Comparison of ENCODE assay signal across 15 cellular contexts in the genomic region with DNA sequence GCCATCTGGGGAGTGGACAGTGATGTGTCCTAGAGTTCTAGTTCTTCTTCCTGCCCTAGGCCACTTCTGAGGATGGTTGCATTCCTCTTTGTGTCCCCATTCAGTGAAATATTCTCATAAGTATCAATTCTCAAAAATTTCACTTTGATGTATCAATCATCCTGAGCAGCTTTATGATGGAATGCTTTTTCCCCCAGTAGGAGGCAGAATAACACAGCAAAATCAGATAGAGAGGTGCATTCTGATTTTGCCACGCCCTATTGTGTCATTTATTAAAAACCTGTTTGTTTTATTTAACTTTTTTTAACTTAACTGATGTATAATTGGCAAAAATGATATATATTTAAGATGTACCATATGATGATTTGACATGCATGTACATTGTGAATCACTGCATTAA.
DNase-seq lines count a peak whose midpoint lies in the region; ATAC-seq, FAIRE-seq and TF ChIP-seq lines count a peak whose summit lies in the region.
"Had no signal": no experiment of that assay in that cellular context is flagged by ENCODE, and none has a peak within 500 bp of the region (broad histone marks: within the 10 kb centered on the region; RNA-seq: fewer than 3 reads in every experiment).

No MANE protein-coding gene starts in this region.

- H4K5ac ChIP-seq in H1 (ENCODE audit: insufficient read length, low read depth, low read length) = no peak overlapping the region

- no peak overlapping the region for H2BK120ac ChIP-seq in H1 (replicated peaks; ENCODE audit: low read depth, low read length)

- H3K79me1 ChIP-seq in H1 (ENCODE audit: low read depth, low read length) = no peaks in the 10 kb centered on the region

- H3K23me2 ChIP-seq in H1 (ENCODE audit: low read depth, low read length) = no peaks in the 10 kb centered on the region

- H2AK5ac ChIP-seq in H1 (ENCODE audit: low read depth, low read length) = no peak overlapping the region

- H4K20me1 ChIP-seq in H1 (replicated peaks in 1 of 2; ENCODE audit: control insufficient read depth in 1 of 2, insufficient read depth in 2 of 2, low read length in 2 of 2) = no peaks in the 10 kb centered on the region

- intact Hi-C loops in A673 (cut with micrococcal nuclease; ENCODE audit: unreplicated experiment) = no loop called here

- BruUV-seq in A673 (replicated peaks; lab: Mats Ljungman, UMichigan) = no TSS peak

- no peak for ATAC-seq in HG03378 (IDR thresholded peaks at IDR 0.05; ENCODE audit: unreplicated experiment)
- ATAC-seq in GM18870 (IDR thresholded peaks at IDR 0.05; ENCODE audit: unreplicated experiment) = no peak

- H2BK12ac ChIP-seq in H1 (ENCODE audit: low read depth, low read length) = no peak overlapping the region

- POLR2A ChIA-PET in A673 (lab: Charles Lee; ENCODE audit: low non-redundant PET) (no interaction called here), H1 (lab: Charles Lee; ENCODE audit: partially characterized antibody) (no interaction called here)

- H3K9me3 ChIP-seq in A673 (ENCODE audit: low read depth, low read length, poor library complexity, severe bottlenecking) (no peaks in the 10 kb centered on the region), H1 (ENCODE audit: insufficient read depth in 2 of 2, low read depth in 1 of 2, low read length in 1 of 2) (no peaks in the 10 kb centered on the region), WERI-Rb-1 (ENCODE audit: severe bottlenecking) (no peaks in the 10 kb centered on the region)
- H3K9me3 ChIP-seq: right atrium auricular region, thyroid gland had no signal

- no peaks in the 10 kb centered on the region for H3K36me3 ChIP-seq in A673 (ENCODE audit: insufficient read depth, low read length, poor library complexity, severe bottlenecking)
- H3K36me3 ChIP-seq in H1 (ENCODE audit: control insufficient read depth in 2 of 4, insufficient read depth in 4 of 4, low read length in 3 of 4) = no peaks in the 10 kb centered on the region
- H3K36me3 ChIP-seq in WERI-Rb-1 = no peaks in the 10 kb centered on the region
- H3K36me3 ChIP-seq: right atrium auricular region, thyroid gland had no signal

- no peak overlapping the region for H2BK20ac ChIP-seq in H1 (ENCODE audit: low read length)

- H3K14ac ChIP-seq in H1 (ENCODE audit: insufficient read length) = no peak overlapping the region

- no peak overlapping the region for H2BK5ac ChIP-seq in H1 (ENCODE audit: low read depth, low read length)

- H4K91ac ChIP-seq in H1 (replicated peaks; ENCODE audit: insufficient read length, low read length) = no peak overlapping the region

- peak; percentile 28; the same call in 1 of the 2 replicates for TF ChIP-seq CTCF in A673 (conservative IDR thresholded peaks at IDR 0.05; ENCODE audit: low read depth, low read length)
- peak; percentile 27; the same call in 1 of the 2 replicates for TF ChIP-seq CTCF in GM12875 (IDR thresholded peaks at IDR 0.05; ENCODE audit: borderline replicate concordance, insufficient read depth, low read depth, low read length)
- TF ChIP-seq CTCF in H1 (IDR thresholded peaks at IDR 0.05; ENCODE audit: control extremely low read depth in 1 of 3, insufficient read depth in 1 of 3, low read depth in 1 of 3, low read length in 3 of 3) = peak in 2 of 3 experiments; percentile 23 to 43; a peak in 2 of 4 replicates
- no peak for TF ChIP-seq CTCF in WERI-Rb-1 (IDR thresholded peaks at IDR 0.05; ENCODE audit: low read depth, low read length)

- H3K4me3 ChIP-seq in A673 (ENCODE audit: low read depth, low read length, poor library complexity, severe bottlenecking) (no peak overlapping the region), GM12875 (ENCODE audit: low read depth, low read length) (no peak overlapping the region), H1 (ENCODE audit: extremely low read depth in 1 of 4, insufficient read depth in 2 of 4, low read depth in 3 of 4, low read length in 4 of 4) (no peak overlapping the region), WERI-Rb-1 (ENCODE audit: low read depth, low read length) (no peak overlapping the region)
- H3K4me3 ChIP-seq: right atrium auricular region, thyroid gland had no signal

- no peak overlapping the region for H2BK15ac ChIP-seq in H1 (ENCODE audit: low read length)

- TF ChIP-seq POLR2A in H1 (IDR thresholded peaks at IDR 0.05; ENCODE audit: control extremely low read depth in 1 of 2, low read depth in 2 of 2, low read length in 2 of 2) = no peak

- DNase-seq in A673 (ENCODE audit: low spot score) (no peak), Kasumi-1 (lab: John Stamatoyannopoulos, UW) (peak; percentile 3 to 24), H1 (ENCODE audit: low read depth in 1 of 2, low spot score in 2 of 2) (no peak), WERI-Rb-1 (no peak)
- DNase-seq in activated CD4-positive, CD25-positive, alpha-beta regulatory T cell (lab: John Stamatoyannopoulos, UW) = no peak
- DNase-seq: activated CD4-positive, alpha-beta memory T cell treated with anti-CD3 and anti-CD28 coated beads for 36 hours; central memory CD4-positive, alpha-beta T cell; HFFc6; NCI-H1092; stimulated activated CD4-positive, alpha-beta T cell treated with anti-CD3 and anti-CD28 coated beads, Interleukin-2, amount 100 ng/mL, for 24 hours; thyroid gland had no signal

- H3K79me2 ChIP-seq in H1 (ENCODE audit: control insufficient read depth in 1 of 2, insufficient read depth in 2 of 2, low read length in 2 of 2) = no peaks in the 10 kb centered on the region

- no peak overlapping the region for H2AFZ ChIP-seq in H1 (ENCODE audit: low read length)

- WGBS in H1 (ENCODE audit: extremely low coverage in 1 of 2, insufficient coverage in 1 of 2, insufficient read length in 1 of 2, insufficient replicate concordance in 2 of 2, low coverage in 1 of 2, low lambda C conversion rate in 2 of 2, missing lambda C conversion rate in 1 of 2), 2 experiments = 96% methylated on average over 1 of the region's 1 CpG; no CpG with 5 or more reads in 1 of the 2 experiments

- H3K56ac ChIP-seq in H1 (replicated peaks; ENCODE audit: insufficient read length, low read depth, low read length) = no peak overlapping the region

- H3K27ac ChIP-seq in A673 (ENCODE audit: low read depth, low read length, poor library complexity, severe bottlenecking) = no peak overlapping the region
- no peak overlapping the region for H3K27ac ChIP-seq in H1 (ENCODE audit: low read depth, low read length)
- no peak overlapping the region for H3K27ac ChIP-seq in WERI-Rb-1
- H3K27ac ChIP-seq: right atrium auricular region, thyroid gland had no signal

- H3K27me3 ChIP-seq in A673 (replicated peaks; ENCODE audit: insufficient read depth, low read depth, low read length, poor library complexity) (peaks cover 7% of the 10 kb centered on the region), H1 (replicated peaks in 1 of 4; ENCODE audit: control insufficient read depth in 3 of 4, extremely low read depth in 1 of 4, insufficient read depth in 3 of 4, low read length in 3 of 4) (no peaks in the 10 kb centered on the region), WERI-Rb-1 (ENCODE audit: insufficient read depth, low read depth, severe bottlenecking) (peaks cover 7% of the 10 kb centered on the region)
- H3K27me3 ChIP-seq: right atrium auricular region, thyroid gland had no signal

- H3K23ac ChIP-seq in H1 (ENCODE audit: insufficient read length) = no peak overlapping the region

- no peak for FAIRE-seq in H1 (lab: Jason Lieb, UNC)

- CTCF ChIA-PET in A673 (lab: Charles Lee) (no interaction called here), H1 (lab: Charles Lee; ENCODE audit: partially characterized antibody) (interaction anchor here (0.7 to 1.4 kb wide), 11 partner anchors 9 to 783 kb away, joined by 3 to 6 read pairs (median 3); no protein-coding TSS in a partner anchor)

- H3K4ac ChIP-seq in H1 (replicated peaks; ENCODE audit: insufficient read length, low read depth, low read length) = no peak overlapping the region

- no peaks in the 10 kb centered on the region for H3K4me1 ChIP-seq in A673 (ENCODE audit: insufficient read depth, low read length, poor library complexity, severe bottlenecking)
- H3K4me1 ChIP-seq in H1 (replicated peaks in 1 of 4; ENCODE audit: control insufficient read depth in 3 of 4, insufficient read depth in 4 of 4, low read length in 3 of 4) = no peaks in the 10 kb centered on the region
- H3K4me1 ChIP-seq: right atrium auricular region, thyroid gland had no signal

- no peak overlapping the region for H3K4me2 ChIP-seq in H1 (ENCODE audit: insufficient read depth in 1 of 2, low read depth in 2 of 2, low read length in 2 of 2)

- no peak overlapping the region for H3K9ac ChIP-seq in H1 (replicated peaks in 1 of 4; ENCODE audit: extremely low read depth in 1 of 4, low read depth in 3 of 4, low read length in 3 of 4)

- H3K18ac ChIP-seq in H1 (ENCODE audit: extremely low read depth, low read length) = no peak overlapping the region

- H4K8ac ChIP-seq in H1 (ENCODE audit: extremely low read depth, insufficient read depth, low read length) = no peak overlapping the region

- TF ChIP-seq RAD21 in H1 (IDR thresholded peaks at IDR 0.05 in 1 of 2, conservative IDR thresholded peaks at IDR 0.05 in 1 of 2; ENCODE audit: low read depth in 2 of 2, low read length in 2 of 2) = peak; percentile 67 to 68

- no peak for TF ChIP-seq EP300 in H1 (IDR thresholded peaks at IDR 0.05; ENCODE audit: borderline replicate concordance in 1 of 2, low read depth in 2 of 2, low read length in 2 of 2)

TF ChIP-seq in H1, 55 proteins besides CTCF, POLR2A, EP300 and RAD21 (continues in another document):
- TF ChIP-seq SRF (IDR thresholded peaks at IDR 0.05; ENCODE audit: low read depth, low read length) = no peak

Comparison
In these comparisons a context has a peak if more than half of its experiments do, and no peak if none do; other contexts are left out.
1. DNase-seq: peak in Kasumi-1 (2 of 2); none in A673 (single experiment), H1 (0 of 2), activated CD4-positive, CD25-positive, alpha-beta regulatory T cell (0 of 4) and WERI-Rb-1 (single experiment).